ENCODE assay signal across 18 cellular contexts in the genomic region with DNA sequence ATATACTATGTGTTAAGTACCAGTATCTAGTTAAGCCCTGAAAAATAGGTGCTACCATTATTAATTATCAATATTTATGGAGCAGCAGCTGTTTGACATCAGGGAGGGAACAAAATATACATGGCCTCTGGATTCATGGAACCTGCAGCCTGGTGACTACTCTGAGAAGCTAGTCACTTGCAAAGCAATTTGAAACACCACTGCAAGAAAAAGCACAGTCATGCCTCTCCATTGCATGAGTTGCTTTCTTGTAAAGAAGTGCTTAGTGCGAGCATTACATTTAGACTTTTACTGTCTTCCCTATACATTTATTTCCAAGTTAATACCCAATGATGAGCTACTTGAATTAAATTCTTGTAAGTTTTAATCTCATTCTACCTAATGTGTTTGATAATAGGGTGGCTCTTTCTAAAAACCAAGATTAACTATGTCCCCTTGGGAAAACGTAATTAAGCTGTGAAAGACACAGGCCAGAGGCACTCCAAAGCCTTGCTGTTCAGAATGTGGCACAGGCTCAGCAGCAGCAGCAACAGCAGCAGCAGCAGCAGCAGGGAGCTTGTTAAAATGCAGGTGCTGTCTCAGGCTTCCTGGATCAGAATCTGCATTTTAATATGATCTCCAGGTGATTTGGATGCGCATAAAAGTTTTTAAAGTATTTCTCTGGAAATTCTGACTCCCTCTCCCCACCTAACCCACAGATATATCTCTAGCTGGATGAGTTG.
"Had no signal": no experiment of that assay in that cellular context is flagged by ENCODE, and none has a peak within 500 bp of the region (broad histone marks: within the 10 kb centered on the region; RNA-seq: fewer than 3 reads in every experiment).

No MANE protein-coding gene starts in this region.

- H3K9me3 ChIP-seq: adrenal gland, gastrocnemius medialis, left lung, psoas muscle, stomach, vagina had no signal

- ATAC-seq: activated naive CD4-positive, alpha-beta T cell treated with anti-CD3 and anti-CD28 coated beads, Interleukin-2, amount 50 U/mL, for 72 hours; activated T-cell treated with anti-CD3 and anti-CD28 coated beads, Interleukin-2, amount 50 U/mL, for 72 hours; gastrocnemius medialis; left lung; psoas muscle; right cardiac atrium had no signal

- H3K36me3 ChIP-seq: adrenal gland, gastrocnemius medialis, left lung, stomach, vagina had no signal

- H3K4me3 ChIP-seq: adrenal gland, gastrocnemius medialis, left lung, psoas muscle, skin epidermis, stomach, vagina had no signal

- H3K27ac Mint-ChIP-seq: activated T-cell treated with anti-CD3 and anti-CD28 coated beads, Interleukin-2, amount 50 U/mL, for 72 hours had no signal

- H3K27ac ChIP-seq: adrenal gland, gastrocnemius medialis, left lung, psoas muscle, skin epidermis, stomach, vagina had no signal

- H3K4me3 Mint-ChIP-seq: activated T-cell treated with anti-CD3 and anti-CD28 coated beads, Interleukin-2, amount 50 U/mL, for 72 hours; neural crest cell had no signal

- H3K27me3 ChIP-seq: adrenal gland, gastrocnemius medialis, left lung, stomach, vagina had no signal

- DNase-seq: activated CD4-positive, alpha-beta T cell treated with anti-CD3 and anti-CD28 coated beads, Interleukin-2, amount 50 U/mL, for 4 hours; activated CD4-positive, CD25-positive, alpha-beta regulatory T cell treated with anti-CD3 and anti-CD28 coated beads, Interleukin-2, amount 50 U/mL, for 72 hours; activated effector memory CD4-positive, alpha-beta T cell treated with anti-CD3 and anti-CD28 coated beads, Interleukin-2, amount 50 U/mL, for 16 hours; activated T-cell treated with anti-CD3 and anti-CD28 coated beads, Interleukin-2, amount 50 U/mL, for 72 hours; adrenal gland; cerebellar nuclear complex; cortex of kidney; erythroblast; gastrocnemius medialis; left lung; psoas muscle; right cardiac atrium; stomach; trophoblast cell had no signal

- H3K4me1 ChIP-seq: adrenal gland, gastrocnemius medialis, left lung, psoas muscle, vagina had no signal

- H3K9me3 Mint-ChIP-seq: neural crest cell had no signal

- H3K4me1 Mint-ChIP-seq: neural crest cell had no signal
